1 cellular context compared by ENCODE assay signal in the genomic region with DNA sequence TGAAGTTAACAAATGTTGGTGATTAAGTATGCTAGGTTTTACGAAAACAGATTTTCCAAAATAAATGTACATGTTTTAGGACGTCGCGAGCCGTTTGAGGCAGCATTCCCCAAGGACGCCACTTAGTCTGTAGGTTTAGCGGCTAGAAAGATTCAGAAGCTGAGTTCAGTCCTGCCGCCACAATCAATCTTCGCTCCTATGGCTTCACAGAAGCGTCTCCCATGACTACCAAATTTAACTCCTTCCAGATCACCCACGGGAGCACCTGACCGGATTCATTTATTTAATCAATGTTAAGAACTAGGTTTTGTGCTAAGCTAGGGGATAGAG.
TF ChIP-seq lines count a peak whose summit lies in the region.

No MANE protein-coding gene starts in this region.

TF ChIP-seq in K562, 482 proteins besides CTCF, POLR2A, EP300 and RAD21 (continued from another document):
- TF ChIP-seq, protein P1, sequence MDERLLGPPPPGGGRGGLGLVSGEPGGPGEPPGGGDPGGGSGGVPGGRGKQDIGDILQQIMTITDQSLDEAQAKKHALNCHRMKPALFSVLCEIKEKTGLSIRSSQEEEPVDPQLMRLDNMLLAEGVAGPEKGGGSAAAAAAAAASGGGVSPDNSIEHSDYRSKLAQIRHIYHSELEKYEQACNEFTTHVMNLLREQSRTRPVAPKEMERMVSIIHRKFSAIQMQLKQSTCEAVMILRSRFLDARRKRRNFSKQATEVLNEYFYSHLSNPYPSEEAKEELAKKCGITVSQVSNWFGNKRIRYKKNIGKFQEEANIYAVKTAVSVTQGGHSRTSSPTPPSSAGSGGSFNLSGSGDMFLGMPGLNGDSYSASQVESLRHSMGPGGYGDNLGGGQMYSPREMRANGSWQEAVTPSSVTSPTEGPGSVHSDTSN (CRISPR knock-in tag; IDR thresholded peaks at IDR 0.05; ENCODE audit: low read depth): no peak
- TF ChIP-seq, protein P1 (tag; conservative IDR thresholded peaks at IDR 0.05; ENCODE audit: low read depth): peak; percentile 78
- 0 out of 2 replicates have a peak, but pooled peaks have one; percentile 31 for TF ChIP-seq ERF (CRISPR knock-in tag; IDR thresholded peaks at IDR 0.05)
- TF ChIP-seq NR4A1 (CRISPR knock-in tag; IDR thresholded peaks at IDR 0.05): no peak
- no peak for TF ChIP-seq NR4A1 (tag; IDR thresholded peaks at IDR 0.05)
- no peak for TF ChIP-seq CBFB (CRISPR knock-in tag; IDR thresholded peaks at IDR 0.05)
- peak; percentile 44; the same call in 1 of the 2 replicates for TF ChIP-seq ZNF23 (CRISPR knock-in tag; IDR thresholded peaks at IDR 0.05)
- no peak for TF ChIP-seq OTX1 (CRISPR knock-in tag; IDR thresholded peaks at IDR 0.05)
- TF ChIP-seq YY1 (IDR thresholded peaks at IDR 0.05; ENCODE audit: borderline replicate concordance in 1 of 3, control insufficient read depth in 1 of 3, extremely low read depth in 1 of 3, insufficient read depth in 3 of 3, insufficient read length in 1 of 3, insufficient replicate concordance in 2 of 3, low read depth in 1 of 3, low read length in 2 of 3): peak in 1 of 3 experiments; percentile 30
- TF ChIP-seq ZNF436 (CRISPR knock-in tag; IDR thresholded peaks at IDR 0.05): no peak
- no peak for TF ChIP-seq PHB (CRISPR knock-in tag; IDR thresholded peaks at IDR 0.05)
- peak; percentile 15; the same call in 1 of the 2 replicates for TF ChIP-seq GABPA (tag; conservative IDR thresholded peaks at IDR 0.05; ENCODE audit: low read depth)
- TF ChIP-seq, protein P2, sequence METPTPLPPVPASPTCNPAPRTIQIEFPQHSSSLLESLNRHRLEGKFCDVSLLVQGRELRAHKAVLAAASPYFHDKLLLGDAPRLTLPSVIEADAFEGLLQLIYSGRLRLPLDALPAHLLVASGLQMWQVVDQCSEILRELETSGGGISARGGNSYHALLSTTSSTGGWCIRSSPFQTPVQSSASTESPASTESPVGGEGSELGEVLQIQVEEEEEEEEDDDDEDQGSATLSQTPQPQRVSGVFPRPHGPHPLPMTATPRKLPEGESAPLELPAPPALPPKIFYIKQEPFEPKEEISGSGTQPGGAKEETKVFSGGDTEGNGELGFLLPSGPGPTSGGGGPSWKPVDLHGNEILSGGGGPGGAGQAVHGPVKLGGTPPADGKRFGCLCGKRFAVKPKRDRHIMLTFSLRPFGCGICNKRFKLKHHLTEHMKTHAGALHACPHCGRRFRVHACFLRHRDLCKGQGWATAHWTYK (CRISPR knock-in tag; IDR thresholded peaks at IDR 0.05): no peak
- TF ChIP-seq EGR1 (conservative IDR thresholded peaks at IDR 0.05): no peak
- no peak for TF ChIP-seq DACH1 (IDR thresholded peaks at IDR 0.05; ENCODE audit: partially characterized antibody)
- TF ChIP-seq MEIS2 (IDR thresholded peaks at IDR 0.05; ENCODE audit: partially characterized antibody): peak; percentile 62
- no peak for TF ChIP-seq ZNF57 (CRISPR knock-in tag; IDR thresholded peaks at IDR 0.05)
- TF ChIP-seq SAFB2 (IDR thresholded peaks at IDR 0.05; ENCODE audit: borderline replicate concordance, low read depth, low read length, severe bottlenecking): no peak
- no peak for TF ChIP-seq CBFA2T3 (IDR thresholded peaks at IDR 0.05)
- TF ChIP-seq DDX20 (tag; IDR thresholded peaks at IDR 0.05; ENCODE audit: low read depth): no peak
- TF ChIP-seq TAL1 (IDR thresholded peaks at IDR 0.05): no peak
- TF ChIP-seq NR2C1 (IDR thresholded peaks at IDR 0.05): 0 out of 2 replicates have a peak, but pooled peaks have one; percentile 24
- TF ChIP-seq NR2C1 (tag; IDR thresholded peaks at IDR 0.05): no peak
- no peak for TF ChIP-seq STAT5A (IDR thresholded peaks at IDR 0.05; ENCODE audit: borderline replicate concordance, low read length)
- TF ChIP-seq NCOA2 (IDR thresholded peaks at IDR 0.05; ENCODE audit: partially characterized antibody in 2 of 2): no peak
- TF ChIP-seq ZNF175 (CRISPR knock-in tag; IDR thresholded peaks at IDR 0.05; ENCODE audit: low read depth): no peak
